ENCODE assay signal across 8 cellular contexts in the genomic region with DNA sequence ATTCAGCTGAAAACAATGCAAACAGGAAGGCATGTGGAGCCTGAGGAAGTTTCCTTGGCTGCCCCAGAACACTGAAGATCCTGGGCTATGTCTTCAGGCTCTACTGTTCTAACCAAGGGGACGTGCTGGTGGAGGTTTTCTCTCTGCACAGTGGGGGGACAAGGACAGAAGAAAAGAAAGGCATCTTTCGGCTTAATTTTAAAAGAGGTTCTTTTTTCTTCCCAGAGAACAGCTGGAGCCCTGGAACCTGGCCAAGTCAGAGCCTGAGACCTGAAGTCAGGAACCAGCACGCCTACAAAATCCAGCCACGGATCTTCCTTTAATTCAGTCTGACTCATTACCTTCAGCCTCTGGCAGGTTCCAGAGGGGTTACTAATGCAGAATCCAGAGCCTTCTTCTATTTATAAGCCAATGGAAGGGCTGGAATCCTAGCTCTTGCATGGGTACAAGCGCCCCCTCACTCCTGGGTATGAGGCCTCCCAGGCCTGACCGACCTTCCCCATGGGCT. TPM values are rescaled to one million over a fixed set of nuclear protein-coding genes. Genes with fewer than 3 reads are reported as not detected.
A peak's percentile ranks its signal among the peaks of the same experiment; 100 is the strongest.
DNase-seq lines count a peak whose midpoint lies in the region; ATAC-seq and TF ChIP-seq lines count a peak whose summit lies in the region.

No MANE protein-coding gene starts in this region.

- no peaks in the 10 kb centered on the region for H3K36me3 Mint-ChIP-seq in activated B cell treated with CpG ODN at 0.5 μM for 24 hours (ENCODE audit: low read depth)
- no peaks in the 10 kb centered on the region for H3K36me3 Mint-ChIP-seq in activated naive CD8-positive, alpha-beta T cell treated with anti-CD3 and anti-CD28 coated beads, Interleukin-2, amount 50 U/mL, for 24 hours (ENCODE audit: low read depth)

- H3K4me1 Mint-ChIP-seq in activated B cell treated with CpG ODN at 0.5 μM for 24 hours, result peaks cover 33% of the 10 kb centered on the region
- peaks cover 14% of the 10 kb centered on the region for H3K4me1 Mint-ChIP-seq in activated naive CD8-positive, alpha-beta T cell treated with anti-CD3 and anti-CD28 coated beads, Interleukin-2, amount 50 U/mL, for 24 hours

- POLR2A ChIA-PET in activated B cell treated with CpG ODN at 0.5 μM for 24 hours (lab: Charles Lee), result no interaction called here

- ATAC-seq in activated B cell treated with CpG ODN at 0.5 μM for 24 hours (ENCODE audit: low read depth) (no peak), GM19351 (IDR thresholded peaks at IDR 0.05; ENCODE audit: unreplicated experiment) (no peak)
- ATAC-seq in activated naive CD8-positive, alpha-beta T cell treated with anti-CD3 and anti-CD28 coated beads, Interleukin-2, amount 50 U/mL, for 24 hours, result no peak

- TF ChIP-seq CTCF in activated B cell treated with CpG ODN at 0.5 μM for 24 hours (IDR thresholded peaks at IDR 0.05), result no peak

- intact Hi-C loops in activated B cell treated with CpG ODN at 0.5 μM for 24 hours (cut with micrococcal nuclease), result no loop called here

- no peaks in the 10 kb centered on the region for H3K9me3 Mint-ChIP-seq in activated B cell treated with CpG ODN at 0.5 μM for 24 hours
- no peaks in the 10 kb centered on the region for H3K9me3 Mint-ChIP-seq in activated naive CD8-positive, alpha-beta T cell treated with anti-CD3 and anti-CD28 coated beads, Interleukin-2, amount 50 U/mL, for 24 hours

- H3K4me3 Mint-ChIP-seq in activated B cell treated with CpG ODN at 0.5 μM for 24 hours, result no peak overlapping the region
- no peak overlapping the region for H3K4me3 Mint-ChIP-seq in activated naive CD8-positive, alpha-beta T cell treated with anti-CD3 and anti-CD28 coated beads, Interleukin-2, amount 50 U/mL, for 24 hours

- CTCF ChIA-PET in activated B cell treated with CpG ODN at 0.5 μM for 24 hours (lab: Charles Lee), result interaction anchor here (1.3 kb wide), 1 partner anchor 399 kb away, joined by 3 read pairs; no protein-coding TSS in a partner anchor

- DNase-seq in NCI-H1092 treated with DMSO at 0.1 percent for 48 hours (lab: John Stamatoyannopoulos, UW), result peak; percentile 47
- no peak for DNase-seq in NCI-H1092 (lab: John Stamatoyannopoulos, UW)
- DNase-seq in activated B cell treated with CpG ODN at 0.5 μM for 24 hours, result no peak
- peak; percentile 44 for DNase-seq in iPS-NIHi11 (ENCODE audit: low spot score)
- DNase-seq in ureter (ENCODE audit: low spot score), result peak; percentile 66
- no peak for DNase-seq in GM19240 (ENCODE audit: insufficient read length, low spot score)
- DNase-seq in activated naive CD8-positive, alpha-beta T cell treated with anti-CD3 and anti-CD28 coated beads, Interleukin-2, amount 50 U/mL, for 24 hours, result no peak

- peak overlapping the region; percentile 14 for H3K27ac Mint-ChIP-seq in activated B cell treated with CpG ODN at 0.5 μM for 24 hours
- H3K27ac Mint-ChIP-seq in activated naive CD8-positive, alpha-beta T cell treated with anti-CD3 and anti-CD28 coated beads, Interleukin-2, amount 50 U/mL, for 24 hours, result no peak overlapping the region

- no peaks in the 10 kb centered on the region for H3K27me3 Mint-ChIP-seq in activated B cell treated with CpG ODN at 0.5 μM for 24 hours
- no peaks in the 10 kb centered on the region for H3K27me3 Mint-ChIP-seq in activated naive CD8-positive, alpha-beta T cell treated with anti-CD3 and anti-CD28 coated beads, Interleukin-2, amount 50 U/mL, for 24 hours

RNA-seq across cellular contexts. Expression of a gene that starts 19.8 kb away (rescaled TPM):
- 6.7 and 7.5 TPM in 2 replicates for total RNA-seq in activated B cell treated with CpG ODN at 0.5 μM for 24 hours
- total RNA-seq in ureter, result 28.4 TPM

RNA-seq across cellular contexts. Expression of a gene that starts 52.9 kb away (rescaled TPM):
- total RNA-seq in activated B cell treated with CpG ODN at 0.5 μM for 24 hours (19.3 and 20.9 TPM in 2 replicates), ureter (27.5 TPM)

RNA-seq across cellular contexts. Expression of a gene that starts 53.0 kb away (rescaled TPM):
- total RNA-seq in activated B cell treated with CpG ODN at 0.5 μM for 24 hours (5.8 and 7.5 TPM in 2 replicates), ureter (12.6 TPM)

Comparison
In these comparisons a context has a peak if more than half of its experiments do, and no peak if none do; other contexts are left out.
1. DNase-seq: peak in NCI-H1092 treated with DMSO at 0.1 percent for 48 hours (single experiment), iPS-NIHi11 (single experiment) and ureter (single experiment); none in NCI-H1092 (single experiment), activated B cell treated with CpG ODN at 0.5 μM for 24 hours (single experiment), GM19240 (single experiment) and activated naive CD8-positive, alpha-beta T cell treated with anti-CD3 and anti-CD28 coated beads, Interleukin-2, amount 50 U/mL, for 24 hours (single experiment).